ENCODE assay signal across 22 cellular contexts in genomic region chr22:41361716-41362310, GRCh38. TPM values are rescaled to one million over a fixed set of nuclear protein-coding genes. Genes with fewer than 3 reads are reported as not detected.
A peak's percentile ranks its signal among the peaks of the same experiment; 100 is the strongest.
DNase-seq lines count a peak whose midpoint lies in the region; ATAC-seq and TF ChIP-seq lines count a peak whose summit lies in the region.
"Had no signal": no experiment of that assay in that cellular context is flagged by ENCODE, and none has a peak within 500 bp of the region (broad histone marks: within the 10 kb centered on the region; RNA-seq: fewer than 3 reads in every experiment).

No MANE protein-coding gene starts in this region.

- H3K27me3 ChIP-seq in breast epithelium (no peaks in the 10 kb centered on the region), vagina (no peaks in the 10 kb centered on the region)
- H3K27me3 ChIP-seq: foreskin keratinocyte had no signal

- BruUV-seq in MCF 10A (replicated peaks; lab: Mats Ljungman, UMichigan): no TSS peak

- H3K4me1 Mint-ChIP-seq in MCF 10A (ENCODE audit: insufficient read depth, unreplicated experiment): no peaks in the 10 kb centered on the region
- H3K4me1 Mint-ChIP-seq: activated CD4-positive, alpha-beta memory T cell treated with anti-CD3 and anti-CD28 coated beads, Interleukin-2, amount 10 ng/mL, durations not matched to agents 7 days and 5 days had no signal

- H3K4me3 ChIP-seq in breast epithelium: no peak overlapping the region
- no peak overlapping the region for H3K4me3 ChIP-seq in fibroblast of the aortic adventitia (ENCODE audit: low read depth, low read length)
- H3K4me3 ChIP-seq in vagina: no peak overlapping the region
- H3K4me3 ChIP-seq: spleen had no signal

- POLR2A ChIA-PET in MCF 10A (lab: Yijun Ruan, JAX): no interaction called here

- no peak overlapping the region for H3K27ac ChIP-seq in breast epithelium
- H3K27ac ChIP-seq in vagina: no peak overlapping the region
- H3K27ac ChIP-seq: 22Rv1, foreskin keratinocyte, spleen had no signal

- peaks cover 0 to 1% of the 10 kb centered on the region in 2 donors for H3K4me1 ChIP-seq in breast epithelium
- peaks cover 5% of the 10 kb centered on the region for H3K4me1 ChIP-seq in vagina

- H3K4me3 Mint-ChIP-seq in MCF 10A (ENCODE audit: unreplicated experiment): no peak overlapping the region
- H3K4me3 Mint-ChIP-seq: activated CD4-positive, alpha-beta memory T cell treated with anti-CD3 and anti-CD28 coated beads, Interleukin-2, amount 10 ng/mL, durations not matched to agents 7 days and 5 days had no signal

- no peak for TF ChIP-seq POLR2A in breast epithelium (IDR thresholded peaks at IDR 0.05)
- no peak for TF ChIP-seq POLR2A in vagina (IDR thresholded peaks at IDR 0.05)

- H3K36me3 ChIP-seq in breast epithelium (peaks cover 2% of the 10 kb centered on the region), vagina (peaks cover 0 to 22% of the 10 kb centered on the region in 2 donors)

- DNase-seq in MCF 10A (ENCODE audit: unreplicated experiment): peak; percentile 28
- DNase-seq in breast epithelium (ENCODE audit: low spot score in 2 of 2): no peak
- DNase-seq in astrocyte of the hippocampus (ENCODE audit: low read depth, low spot score): peak; percentile 23
- peak; percentile 79 for DNase-seq in fibroblast of the aortic adventitia (ENCODE audit: low read depth)
- no peak for DNase-seq in vagina (ENCODE audit: extremely low spot score in 2 of 2)
- no peak for DNase-seq in AG08396 (ENCODE audit: low spot score)
- no peak for DNase-seq in DMS153 treated with DMSO at 0.1 percent for 48 hours (lab: John Stamatoyannopoulos, UW; ENCODE audit: unreplicated experiment)
- DNase-seq: activated CD4-positive, alpha-beta memory T cell treated with anti-CD3 and anti-CD28 coated beads, Interleukin-2, amount 10 ng/mL, durations not matched to agents 7 days and 5 days; activated gamma-delta T cell treated with Interleukin-2 at 50 U/mL for 16 hours; central memory CD4-positive, alpha-beta T cell; KBM-7; MV-4-11; NCI-H1694 treated with DMSO at 0.1 percent for 48 hours; nucleus accumbens; SHP77; spleen; stimulated activated CD4-positive, alpha-beta T cell treated with anti-CD3 and anti-CD28 coated beads, Interleukin-4, amount 100 ng/mL, for 1 hour; stimulated activated naive CD4-positive, alpha-beta T cell treated with Interleukin-2 at 50 U/mL for 16 hours had no signal

- no peak for ATAC-seq in HG03432 (IDR thresholded peaks at IDR 0.05; ENCODE audit: unreplicated experiment)
- ATAC-seq: foreskin keratinocyte, HCT116 had no signal

- H3K36me3 Mint-ChIP-seq in MCF 10A (ENCODE audit: insufficient read depth, unreplicated experiment): peaks cover 17% of the 10 kb centered on the region

- H3K27me3 Mint-ChIP-seq in MCF 10A (ENCODE audit: insufficient read depth, unreplicated experiment): no peaks in the 10 kb centered on the region

- H3K9me3 Mint-ChIP-seq in MCF 10A (ENCODE audit: unreplicated experiment): no peaks in the 10 kb centered on the region
- H3K9me3 Mint-ChIP-seq: activated CD4-positive, alpha-beta memory T cell treated with anti-CD3 and anti-CD28 coated beads, Interleukin-2, amount 10 ng/mL, durations not matched to agents 7 days and 5 days had no signal

- TF ChIP-seq CTCF in MCF 10A (IDR thresholded peaks at IDR 0.05; ENCODE audit: unreplicated experiment): no peak
- no peak for TF ChIP-seq CTCF in breast epithelium (IDR thresholded peaks at IDR 0.05)
- no peak for TF ChIP-seq CTCF in fibroblast of the aortic adventitia (IDR thresholded peaks at IDR 0.05; ENCODE audit: insufficient read depth, low read length)
- no peak for TF ChIP-seq CTCF in vagina (IDR thresholded peaks at IDR 0.05)

- no peaks in the 10 kb centered on the region for H3K9me3 ChIP-seq in breast epithelium
- H3K9me3 ChIP-seq in vagina: no peaks in the 10 kb centered on the region
- H3K9me3 ChIP-seq: spleen had no signal

- H3K27ac Mint-ChIP-seq in MCF 10A (ENCODE audit: low read depth, unreplicated experiment): no peak overlapping the region
- H3K27ac Mint-ChIP-seq: activated CD4-positive, alpha-beta memory T cell treated with anti-CD3 and anti-CD28 coated beads, Interleukin-2, amount 10 ng/mL, durations not matched to agents 7 days and 5 days had no signal

- intact Hi-C loops in MCF 10A (cut with micrococcal nuclease) (no loop called here), breast epithelium (cut with DNase I; ENCODE audit: low total_unique reads) (no loop called here), vagina (cut with DNase I) (no loop called here)

- CTCF ChIA-PET in MCF 10A (lab: Yijun Ruan, JAX): no interaction called here

RNA-seq across cellular contexts. Expression of gene TEF, which starts 19.9 kb away (rescaled TPM):
- total RNA-seq in MCF 10A (2022) (2.2 and 4.2 TPM in 2 replicates), breast epithelium (10 to 100 TPM in 2 of 3 donors, 1 to 10 TPM in 1; 8.8 to 26.6 (median 15.7) TPM), fibroblast of the aortic adventitia (ENCODE audit: low replicate concordance) (14.8 and 17.4 TPM in 2 replicates), vagina (12.0 TPM)

Comparison
In these comparisons a context has a peak if more than half of its experiments do, and no peak if none do; other contexts are left out.
1. DNase-seq: peak in MCF 10A (single experiment), astrocyte of the hippocampus (single experiment) and fibroblast of the aortic adventitia (single experiment); none in breast epithelium (0 of 2), vagina (0 of 2), AG08396 (single experiment) and DMS153 treated with DMSO at 0.1 percent for 48 hours (single experiment).